Comparison of ENCODE assay signal across 23 cellular contexts in genomic region chr6:72939029-72939428, GRCh38.
"Had no signal": no experiment of that assay in that cellular context is flagged by ENCODE, and none has a peak within 500 bp of the region (broad histone marks: within the 10 kb centered on the region; RNA-seq: fewer than 3 reads in every experiment).

No MANE protein-coding gene starts in this region.

- H3K36me3 Mint-ChIP-seq: immature natural killer cell had no signal

- H3K27ac Mint-ChIP-seq: immature natural killer cell; naive thymus-derived CD4-positive, alpha-beta T cell; nephron progenitor cell; stimulated activated naive B cell treated with anti-CD40 and anti-IgM and Interleukin-4, amounts not matched to agents 10 μg/mL and 1 μg/mL and 100 μg/mL, for 72 hours; stimulated activated naive CD8-positive, alpha-beta T cell treated with anti-CD3 and anti-CD28 coated beads, Interleukin-15, amount 100 ng/mL, for 72 hours had no signal

- H3K27me3 ChIP-seq: dorsolateral prefrontal cortex, gastrocnemius medialis, sigmoid colon, testis, transverse colon had no signal

- H3K9me3 ChIP-seq: gastrocnemius medialis, prostate gland, sigmoid colon, testis, transverse colon had no signal

- DNase-seq: cortex of kidney; dorsolateral prefrontal cortex; effector CD8-positive, alpha-beta T cell; gastrocnemius medialis; immature natural killer cell; kidney; left colon; left ventricle myocardium superior; mesendoderm; naive thymus-derived CD4-positive, alpha-beta T cell; nephron progenitor cell; sigmoid colon; stimulated activated CD4-positive, alpha-beta T cell treated with anti-CD3 and anti-CD28 coated beads, Interleukin-2, amount 100 ng/mL, for 24 hours; stimulated activated CD4-positive, alpha-beta T cell treated with anti-CD3 and anti-CD28 coated beads, Interleukin-4, amount 100 ng/mL, for 4 hours; stimulated activated naive B cell treated with anti-CD40 and anti-IgM and Interleukin-4, amounts not matched to agents 10 μg/mL and 1 μg/mL and 100 μg/mL, for 72 hours; stimulated activated naive CD8-positive, alpha-beta T cell treated with anti-CD3 and anti-CD28 coated beads, Interleukin-15, amount 100 ng/mL, for 72 hours; testis; transverse colon had no signal

- ATAC-seq: esophagus mucosa; gastrocnemius medialis; left colon; left ventricle myocardium superior; naive thymus-derived CD4-positive, alpha-beta T cell; stimulated activated naive B cell treated with anti-CD40 and anti-IgM and Interleukin-4, amounts not matched to agents 10 μg/mL and 1 μg/mL and 100 μg/mL, for 72 hours; stimulated activated naive CD8-positive, alpha-beta T cell treated with anti-CD3 and anti-CD28 coated beads, Interleukin-15, amount 100 ng/mL, for 72 hours had no signal

- H3K4me3 ChIP-seq: dorsolateral prefrontal cortex, gastrocnemius medialis, lung, prostate gland, sigmoid colon, skin epidermis, testis, transverse colon had no signal

- H3K9ac ChIP-seq: parathyroid adenoma had no signal

- H3K36me3 ChIP-seq: gastrocnemius medialis, prostate gland, sigmoid colon, transverse colon had no signal

- H3K4me3 Mint-ChIP-seq: immature natural killer cell; naive thymus-derived CD4-positive, alpha-beta T cell; nephron progenitor cell; stimulated activated naive B cell treated with anti-CD40 and anti-IgM and Interleukin-4, amounts not matched to agents 10 μg/mL and 1 μg/mL and 100 μg/mL, for 72 hours; stimulated activated naive CD8-positive, alpha-beta T cell treated with anti-CD3 and anti-CD28 coated beads, Interleukin-15, amount 100 ng/mL, for 72 hours had no signal

- H3K27ac ChIP-seq: dorsolateral prefrontal cortex, gastrocnemius medialis, parathyroid adenoma, prostate gland, sigmoid colon, skin epidermis, testis, transverse colon had no signal

- H3K27me3 Mint-ChIP-seq: naive thymus-derived CD4-positive, alpha-beta T cell; stimulated activated naive B cell treated with anti-CD40 and anti-IgM and Interleukin-4, amounts not matched to agents 10 μg/mL and 1 μg/mL and 100 μg/mL, for 72 hours; stimulated activated naive CD8-positive, alpha-beta T cell treated with anti-CD3 and anti-CD28 coated beads, Interleukin-15, amount 100 ng/mL, for 72 hours had no signal

- H3K9me3 Mint-ChIP-seq: immature natural killer cell; nephron progenitor cell; stimulated activated naive B cell treated with anti-CD40 and anti-IgM and Interleukin-4, amounts not matched to agents 10 μg/mL and 1 μg/mL and 100 μg/mL, for 72 hours; stimulated activated naive CD8-positive, alpha-beta T cell treated with anti-CD3 and anti-CD28 coated beads, Interleukin-15, amount 100 ng/mL, for 72 hours had no signal

- H3K4me1 ChIP-seq: gastrocnemius medialis, parathyroid adenoma, prostate gland, sigmoid colon, testis, transverse colon had no signal
